In genomic region chr13:29737061-29737460, GRCh38 we compare ENCODE assay signal across 15 cellular contexts.
DNase-seq lines count a peak whose midpoint lies in the region; ATAC-seq, FAIRE-seq and TF ChIP-seq lines count a peak whose summit lies in the region.
"Had no signal": no experiment of that assay in that cellular context is flagged by ENCODE, and none has a peak within 500 bp of the region (broad histone marks: within the 10 kb centered on the region; RNA-seq: fewer than 3 reads in every experiment).

No MANE protein-coding gene starts in this region.

- H2AFZ ChIP-seq in HepG2 (ENCODE audit: low read length), result no peak overlapping the region
- H2AFZ ChIP-seq: GM23248 had no signal

- POLR2A ChIA-PET in HepG2 (lab: Yijun Ruan, JAX), result no interaction called here

- H3K36me3 ChIP-seq in liver (ENCODE audit: control insufficient read depth in 4 of 4, insufficient read depth in 3 of 4, low read depth in 1 of 4, low read length in 3 of 4) (no peaks in the 10 kb centered on the region), HepG2 (replicated peaks in 1 of 2; ENCODE audit: control insufficient read depth in 1 of 2, insufficient read depth in 2 of 2, low read length in 2 of 2) (no peaks in the 10 kb centered on the region), small intestine (ENCODE audit: control insufficient read depth in 2 of 2, insufficient read depth in 2 of 2, low read length in 2 of 2) (no peaks in the 10 kb centered on the region)

- H3K4me1 ChIP-seq in liver (ENCODE audit: control insufficient read depth in 4 of 4, insufficient read depth in 4 of 4, low read length in 3 of 4) (no peaks in the 10 kb centered on the region), HepG2 (ENCODE audit: insufficient read depth, low read length) (no peaks in the 10 kb centered on the region), small intestine (ENCODE audit: control insufficient read depth in 2 of 2, insufficient read depth in 1 of 2, low read depth in 1 of 2, low read length in 1 of 2) (no peaks in the 10 kb centered on the region)
- H3K4me1 ChIP-seq: Caco-2 had no signal

- BruUV-seq in HepG2 (replicated peaks; lab: Mats Ljungman, UMichigan), result no TSS peak

- TF ChIP-seq POLR2A in HepG2 (IDR thresholded peaks at IDR 0.05; ENCODE audit: insufficient read depth in 1 of 2, low read depth in 2 of 2, low read length in 2 of 2), result no peak

- H3K27me3 ChIP-seq in liver (ENCODE audit: control insufficient read depth in 4 of 4, insufficient read depth in 4 of 4, low read length in 3 of 4), result peaks cover 0 to 12% (median 2%) of the 10 kb centered on the region in 4 donors
- H3K27me3 ChIP-seq in HepG2 (ENCODE audit: control insufficient read depth in 1 of 2, insufficient read depth in 2 of 2, low read length in 2 of 2), result 0 out of 5 replicates have a peak, but pooled peaks cover 0 to 5% of the 10 kb centered on the region in 2 experiments
- H3K27me3 ChIP-seq in small intestine (ENCODE audit: control insufficient read depth in 2 of 2, insufficient read depth in 2 of 2, low read length in 2 of 2), result peaks cover 0 to 4% of the 10 kb centered on the region in 2 donors

- in situ Hi-C loops in HepG2 (cut with HindIII; ENCODE audit: extremely low pct_ligation_motif_present, low pct_unique_long_range_greater_than_20kb), result no loop called here

- no peak for TF ChIP-seq CTCF in liver (IDR thresholded peaks at IDR 0.05; ENCODE audit: low read depth, low read length, missing input control)
- TF ChIP-seq CTCF in HepG2 (CRISPR knock-in tag; IDR thresholded peaks at IDR 0.05), result no peak

- DNase-seq in HepG2 (ENCODE audit: low spot score) (no peak), left lobe of liver (ENCODE audit: low spot score) (no peak), small intestine (peak; percentile 81), hippocampal formation (lab: John Stamatoyannopoulos, UW) (no peak), SHP77 (lab: John Stamatoyannopoulos, UW) (no peak), SHP77 treated with DMSO at 0.1 percent for 48 hours (lab: John Stamatoyannopoulos, UW) (no peak)
- DNase-seq: Caco-2; CD8-positive, alpha-beta T cell; DND-41; GDM1; GM23248; H7 had no signal

- H3K9ac ChIP-seq in liver (ENCODE audit: low read depth in 1 of 2, low read length in 2 of 2) (no peak overlapping the region), HepG2 (ENCODE audit: insufficient read depth, low read depth, low read length) (no peak overlapping the region)
- H3K9ac ChIP-seq: GM23248 had no signal

- intact Hi-C loops in HepG2 (cut with micrococcal nuclease; ENCODE audit: unreplicated experiment), result no loop called here

- H3K4me3 ChIP-seq in liver (ENCODE audit: low read depth in 1 of 3, low read length in 3 of 3), result no peak overlapping the region
- no peak overlapping the region for H3K4me3 ChIP-seq in HepG2 (replicated peaks in 1 of 3; ENCODE audit: insufficient read depth in 1 of 3, low read depth in 2 of 3, low read length in 3 of 3)
- no peak overlapping the region for H3K4me3 ChIP-seq in small intestine (ENCODE audit: low read depth in 1 of 2, low read length in 2 of 2)
- H3K4me3 ChIP-seq: GM23248 had no signal

- H4K20me1 ChIP-seq in HepG2 (ENCODE audit: insufficient read depth, low read length), result no peaks in the 10 kb centered on the region

- FAIRE-seq in HepG2 (lab: Jason Lieb, UNC), result no peak
- peak; percentile 99 for FAIRE-seq in islet of Langerhans (lab: Jason Lieb, UNC)
- no peak for FAIRE-seq in small intestine (lab: Jason Lieb, UNC)

- no peaks in the 10 kb centered on the region for H3K79me2 ChIP-seq in HepG2 (ENCODE audit: insufficient read depth, low read length)

- CTCF ChIA-PET in HepG2 (lab: Yijun Ruan, JAX; ENCODE audit: low intra/inter-chr PET ratio, low total read pairs), result no interaction called here

- ATAC-seq in HepG2 (no peak), left lobe of liver (peak; percentile 85)
- ATAC-seq: CD8-positive, alpha-beta T cell had no signal

- H3K9me3 ChIP-seq in liver (ENCODE audit: control insufficient read depth in 4 of 4, low read length in 3 of 4) (no peaks in the 10 kb centered on the region), HepG2 (ENCODE audit: low read length) (no peaks in the 10 kb centered on the region), small intestine (ENCODE audit: control insufficient read depth, low read depth) (no peaks in the 10 kb centered on the region)
- H3K9me3 ChIP-seq: Caco-2 had no signal

- peak; percentile 5 to 25 for TF ChIP-seq RAD21 in liver (IDR thresholded peaks at IDR 0.05)
- TF ChIP-seq RAD21 in HepG2 (CRISPR knock-in tag; IDR thresholded peaks at IDR 0.05), result no peak

- WGBS in liver, result 40% methylated on average over 5 of the region's 5 CpGs
- WGBS in HepG2 (ENCODE audit: low lambda C conversion rate), result 26% methylated on average over 5 of the region's 5 CpGs
- 15 to 77% (median 34%) methylated on average over 5 of the region's 5 CpGs for WGBS in small intestine, 3 donors

- TF ChIP-seq EP300 in HepG2 (IDR thresholded peaks at IDR 0.05; ENCODE audit: low read depth in 2 of 2, low read length in 2 of 2), result no peak
- TF ChIP-seq EP300 in HepG2 (CRISPR knock-in tag; IDR thresholded peaks at IDR 0.05; ENCODE audit: borderline replicate concordance), result no peak

- H3K4me2 ChIP-seq in HepG2 (ENCODE audit: low read depth, low read length), result no peak overlapping the region

- H3K27ac ChIP-seq in liver (ENCODE audit: low read depth in 1 of 2, low read length in 2 of 2) (no peak overlapping the region), HepG2 (ENCODE audit: extremely low read length, insufficient read depth, low read length) (no peak overlapping the region), small intestine (ENCODE audit: low read depth in 1 of 2, low read length in 1 of 2) (no peak overlapping the region)
- H3K27ac ChIP-seq: 22Rv1, GM23248 had no signal

TF ChIP-seq in liver, 16 proteins besides CTCF, POLR2A, EP300 and RAD21:
- peak; percentile 26 for TF ChIP-seq FOXA2 (IDR thresholded peaks at IDR 0.05)
- TF ChIP-seq NR2F2 (IDR thresholded peaks at IDR 0.05), result no peak
- no peak for TF ChIP-seq EGR1 (IDR thresholded peaks at IDR 0.05; ENCODE audit: low read depth in 2 of 2)
- peak in 1 of 2 donors; percentile 38 for TF ChIP-seq RXRA (IDR thresholded peaks at IDR 0.05)
- TF ChIP-seq HNF4A (conservative IDR thresholded peaks at IDR 0.05), result peak; percentile 19 to 49
- peak; percentile 23 for TF ChIP-seq SP1 (IDR thresholded peaks at IDR 0.05)
- TF ChIP-seq FOXA1 (IDR thresholded peaks at IDR 0.05), result no peak
- TF ChIP-seq ATF3 (IDR thresholded peaks at IDR 0.05), result no peak
- peak; percentile 45 for TF ChIP-seq YY1 (IDR thresholded peaks at IDR 0.05)
- TF ChIP-seq ZBTB33 (IDR thresholded peaks at IDR 0.05), result peak; percentile 41
- TF ChIP-seq JUND (IDR thresholded peaks at IDR 0.05), result peak in 1 of 2 donors; percentile 63
TF ChIP-seq in liver: peak in this region for 7.

TF ChIP-seq in HepG2, 621 proteins besides CTCF, POLR2A, EP300 and RAD21:
- TF ChIP-seq SNAPC5 (CRISPR knock-in tag; IDR thresholded peaks at IDR 0.05; ENCODE audit: borderline replicate concordance) (no peak), ZNF678 (CRISPR knock-in tag; IDR thresholded peaks at IDR 0.05) (no peak), ZNF710 (CRISPR knock-in tag; IDR thresholded peaks at IDR 0.05; ENCODE audit: borderline replicate concordance) (no peak), DNMT1 (CRISPR knock-in tag; IDR thresholded peaks at IDR 0.05) (no peak), NR0B2 (CRISPR knock-in tag; IDR thresholded peaks at IDR 0.05) (no peak), THRA (CRISPR knock-in tag; IDR thresholded peaks at IDR 0.05; ENCODE audit: borderline replicate concordance) (no peak), HMG20A (CRISPR knock-in tag; IDR thresholded peaks at IDR 0.05; ENCODE audit: borderline replicate concordance) (no peak), ZNF709 (CRISPR knock-in tag; IDR thresholded peaks at IDR 0.05) (no peak)
